ENCODE assay signal across 7 cellular contexts in genomic region chr4:119141283-119141682, GRCh38. TPM values are rescaled to one million over a fixed set of nuclear protein-coding genes. Genes with fewer than 3 reads are reported as not detected.
"Had no signal": no experiment of that assay in that cellular context is flagged by ENCODE, and none has a peak within 500 bp of the region (broad histone marks: within the 10 kb centered on the region; RNA-seq: fewer than 3 reads in every experiment).

No MANE protein-coding gene starts in this region.

RNA-seq across cellular contexts. Expression of gene MYOZ2, which starts 5.7 kb away (rescaled TPM):
- total RNA-seq: activated CD4-positive, alpha-beta memory T cell treated with anti-CD3 and anti-CD28 coated beads, Interleukin-2, amount 10 ng/mL, durations not matched to agents 7 days and 5 days; activated CD4-positive, alpha-beta T cell treated with anti-CD3 and anti-CD28 coated beads, Interleukin-2, amount 10 ng/mL, durations not matched to agents 7 days and 5 days; activated T-cell treated with anti-CD3 and anti-CD28 coated beads, Interleukin-2, amount 50 U/mL, for 72 hours; bronchial epithelial cell; cerebellum; endodermal cell; esophagus mucosa had no signal
